9 cellular contexts compared by ENCODE assay signal in the genomic region with DNA sequence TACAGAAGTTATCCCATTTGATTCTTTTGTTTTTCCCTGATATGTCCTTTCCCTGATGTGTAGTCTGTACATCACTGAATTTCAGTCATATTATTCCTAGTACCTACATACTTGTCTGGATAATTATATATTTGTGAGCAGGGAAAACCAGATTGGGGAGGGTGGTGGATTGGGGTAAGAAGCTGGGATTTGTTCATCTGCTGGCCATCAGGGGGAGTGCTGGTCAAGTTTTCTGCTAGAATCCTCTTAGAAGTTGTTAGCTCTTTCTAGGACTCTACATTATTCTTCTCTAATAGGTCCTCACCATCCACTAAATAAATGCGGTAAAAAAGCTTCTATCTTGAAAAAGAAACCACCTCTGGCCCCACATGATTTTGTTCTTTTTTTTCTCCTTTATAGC.
A peak's percentile ranks its signal among the peaks of the same experiment; 100 is the strongest.
DNase-seq lines count a peak whose midpoint lies in the region; ATAC-seq and TF ChIP-seq lines count a peak whose summit lies in the region.
"Had no signal": no experiment of that assay in that cellular context is flagged by ENCODE, and none has a peak within 500 bp of the region (broad histone marks: within the 10 kb centered on the region; RNA-seq: fewer than 3 reads in every experiment).

No MANE protein-coding gene starts in this region.

- H3K4me3 ChIP-seq in upper lobe of right lung (no peak overlapping the region), thyroid gland (replicated peaks in 1 of 3) (no peak overlapping the region)

- no peaks in the 10 kb centered on the region for H3K9me3 Mint-ChIP-seq in Calu3 (ENCODE audit: low read depth, unreplicated experiment)

- H3K36me3 Mint-ChIP-seq in Calu3 (ENCODE audit: insufficient read depth, unreplicated experiment) = no peaks in the 10 kb centered on the region
- H3K36me3 Mint-ChIP-seq: memory B cell had no signal

- no peaks in the 10 kb centered on the region for H3K4me1 ChIP-seq in upper lobe of right lung
- H3K4me1 ChIP-seq in thyroid gland = no peaks in the 10 kb centered on the region

- peak; percentile 35 for TF ChIP-seq CTCF in Calu3 (IDR thresholded peaks at IDR 0.05; ENCODE audit: unreplicated experiment)
- peak; percentile 61 for TF ChIP-seq CTCF in RWPE1 (conservative IDR thresholded peaks at IDR 0.05; ENCODE audit: low read depth)
- TF ChIP-seq CTCF in upper lobe of right lung (IDR thresholded peaks at IDR 0.05) = peak; percentile 43
- peak in 1 of 6 experiments; percentile 20 for TF ChIP-seq CTCF in thyroid gland (IDR thresholded peaks at IDR 0.05)

- BruUV-seq in Calu3 (replicated peaks; lab: Mats Ljungman, UMichigan) = no TSS peak

- no peak overlapping the region for H3K27ac Mint-ChIP-seq in Calu3 (ENCODE audit: unreplicated experiment)
- H3K27ac Mint-ChIP-seq: memory B cell had no signal

- peak; percentile 49 for DNase-seq in Calu3
- DNase-seq in HK-2 (ENCODE audit: unreplicated experiment) = peak; percentile 4
- DNase-seq in RWPE1 (ENCODE audit: low spot score) = peak; percentile 40
- DNase-seq in germinal center (ENCODE audit: low spot score) = peak; percentile 13
- no peak for DNase-seq in upper lobe of right lung
- no peak for DNase-seq in DMS153 (lab: John Stamatoyannopoulos, UW)
- no peak for DNase-seq in thyroid gland

- H3K9me3 ChIP-seq in upper lobe of right lung = no peaks in the 10 kb centered on the region
- H3K9me3 ChIP-seq in thyroid gland = no peaks in the 10 kb centered on the region

- H3K27me3 Mint-ChIP-seq in Calu3 (ENCODE audit: unreplicated experiment) = peaks cover 14% of the 10 kb centered on the region

- TF ChIP-seq POLR2A in thyroid gland (IDR thresholded peaks at IDR 0.05) = no peak

- H3K4me1 Mint-ChIP-seq in Calu3 (ENCODE audit: low read depth, unreplicated experiment) = no peaks in the 10 kb centered on the region
- H3K4me1 Mint-ChIP-seq: memory B cell had no signal

- H3K4me3 Mint-ChIP-seq in Calu3 (ENCODE audit: low read depth, unreplicated experiment) = no peak overlapping the region
- H3K4me3 Mint-ChIP-seq: memory B cell had no signal

- 42 to 55% methylated on average over 1 of the region's 1 CpG for WGBS in thyroid gland, 2 donors

- H3K27me3 ChIP-seq in upper lobe of right lung (no peaks in the 10 kb centered on the region), thyroid gland (no peaks in the 10 kb centered on the region)

- POLR2A ChIA-PET in RWPE1 (lab: Yijun Ruan, JAX; ENCODE audit: low non-redundant PET) = no interaction called here

- no peaks in the 10 kb centered on the region for H3K36me3 ChIP-seq in upper lobe of right lung
- no peaks in the 10 kb centered on the region for H3K36me3 ChIP-seq in thyroid gland

- ATAC-seq in GM18861 (IDR thresholded peaks at IDR 0.05; ENCODE audit: unreplicated experiment) (peak; percentile 80), upper lobe of right lung (no peak)

- intact Hi-C loops in Calu3 (cut with micrococcal nuclease; ENCODE audit: unreplicated experiment) = loop anchor here (1.0 to 10.0 kb wide), 2 partner anchors 246 to 336 kb away; no protein-coding TSS in a partner anchor
- intact Hi-C loops in upper lobe of right lung (cut with DNase I) = no loop called here
- intact Hi-C loops in thyroid gland (cut with DNase I) = no loop called here

- no peak overlapping the region for H3K27ac ChIP-seq in RWPE1
- H3K27ac ChIP-seq in upper lobe of right lung = no peak overlapping the region
- no peak overlapping the region for H3K27ac ChIP-seq in thyroid gland

- CTCF ChIA-PET in Calu3 (lab: Charles Lee) = interaction anchor here (0.5 to 1.0 kb wide), 4 partner anchors 111 to 1091 kb away, joined by 3 to 10 read pairs (median 4); no protein-coding TSS in a partner anchor
- CTCF ChIA-PET in RWPE1 (lab: Yijun Ruan, JAX) = interaction anchor here (0.6 to 1.1 kb wide), 7 partner anchors 13 to 522 kb away, joined by 3 to 4 read pairs (median 3); no protein-coding TSS in a partner anchor

Comparison
In these comparisons a context has a peak if more than half of its experiments do, and no peak if none do; other contexts are left out.
1. DNase-seq: peak in Calu3 (single experiment), HK-2 (single experiment), RWPE1 (single experiment) and germinal center (single experiment); none in upper lobe of right lung (single experiment), DMS153 (single experiment) and thyroid gland (0 of 2).